11 cellular contexts compared by ENCODE assay signal in the genomic region with DNA sequence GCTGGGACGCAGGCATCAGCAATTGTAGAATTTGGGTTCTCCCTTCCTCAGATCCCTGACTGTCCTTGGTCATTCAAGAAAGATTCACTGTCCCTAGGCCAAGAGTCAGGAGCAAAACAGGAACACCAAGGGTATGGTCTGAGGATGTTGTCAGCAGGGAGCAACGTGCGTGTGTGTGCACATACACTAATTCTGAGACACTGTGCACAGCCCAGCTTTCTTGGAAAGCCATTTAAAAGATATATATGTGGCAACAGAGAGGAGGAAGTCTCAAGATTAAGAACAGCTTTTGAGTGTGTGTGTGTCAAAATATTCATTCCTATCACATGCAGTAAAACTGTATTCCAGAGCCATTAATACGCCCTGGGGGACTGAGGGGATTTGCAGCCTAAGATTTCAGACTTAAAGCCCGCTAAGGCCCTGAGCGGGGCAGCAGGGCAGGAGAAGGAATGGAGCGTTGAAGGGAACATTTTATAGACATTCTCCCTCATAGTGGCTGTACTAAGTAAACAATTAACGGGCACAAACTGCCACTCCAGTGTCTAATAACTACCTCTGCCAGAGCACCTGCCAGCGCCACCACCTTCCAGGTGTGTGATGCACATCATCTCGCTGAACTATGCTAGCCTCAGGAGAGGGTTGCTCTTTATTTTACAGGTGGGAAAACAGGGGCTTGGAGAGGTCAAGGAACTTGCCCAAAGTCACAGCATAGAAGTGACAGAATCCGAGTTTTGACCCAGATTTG. TPM values are rescaled to one million over a fixed set of nuclear protein-coding genes. Genes with fewer than 3 reads are reported as not detected.
DNase-seq lines count a peak whose midpoint lies in the region; ATAC-seq and TF ChIP-seq lines count a peak whose summit lies in the region.
"Had no signal": no experiment of that assay in that cellular context is flagged by ENCODE, and none has a peak within 500 bp of the region (broad histone marks: within the 10 kb centered on the region; RNA-seq: fewer than 3 reads in every experiment).

No MANE protein-coding gene starts in this region.

- peak overlapping the region; percentile 97 for H3K4me2 ChIP-seq in BLaER1
- H3K4me2 ChIP-seq in GM23248 (ENCODE audit: unreplicated experiment) = peak overlapping the region; percentile 85
- H3K4me2 ChIP-seq in PC-9 = peak overlapping the region; percentile 95; the same call in 1 of the 2 replicates

- TF ChIP-seq CTCF in PC-9 (conservative IDR thresholded peaks at IDR 0.05) (no peak), right lobe of liver (IDR thresholded peaks at IDR 0.05) (no peak), body of pancreas (IDR thresholded peaks at IDR 0.05) (no peak)

- peaks cover 45% of the 10 kb centered on the region for H3K79me2 ChIP-seq in GM23248 (ENCODE audit: insufficient read depth)
- peaks cover 45% of the 10 kb centered on the region for H3K79me2 ChIP-seq in PC-9 (ENCODE audit: low read depth)

- H3K9me2 ChIP-seq in GM23248 (ENCODE audit: insufficient read depth) = no peaks in the 10 kb centered on the region
- H3K9me2 ChIP-seq in PC-9 (ENCODE audit: insufficient read depth) = no peaks in the 10 kb centered on the region

- H3K9me3 ChIP-seq in BLaER1 = 0 out of 2 replicates have a peak, but pooled peaks cover 3% of the 10 kb centered on the region
- H3K9me3 ChIP-seq in GM23248 (ENCODE audit: low read depth) = no peaks in the 10 kb centered on the region
- no peaks in the 10 kb centered on the region for H3K9me3 ChIP-seq in PC-9 (ENCODE audit: insufficient read depth, low read depth)
- H3K9me3 ChIP-seq in right lobe of liver = no peaks in the 10 kb centered on the region
- H3K9me3 ChIP-seq in body of pancreas = no peaks in the 10 kb centered on the region

- peaks cover 74% of the 10 kb centered on the region for H3K4me1 ChIP-seq in BLaER1
- H3K4me1 ChIP-seq in GM23248 (ENCODE audit: insufficient read depth) = peaks cover 65% of the 10 kb centered on the region
- peaks cover 31% of the 10 kb centered on the region for H3K4me1 ChIP-seq in PC-9 (replicated peaks; ENCODE audit: insufficient read depth)
- H3K4me1 ChIP-seq in right lobe of liver = peaks cover 0 to 6% (median 0%) of the 10 kb centered on the region in 4 donors
- H3K4me1 ChIP-seq in body of pancreas = peaks cover 37% of the 10 kb centered on the region

- intact Hi-C loops in PC-9 (cut with micrococcal nuclease; ENCODE audit: unreplicated experiment) (loop anchor here (5.0 to 10.0 kb wide), 2 partner anchors 86 to 852 kb away; no protein-coding TSS in a partner anchor), right lobe of liver (cut with DNase I) (no loop called here), body of pancreas (cut with DNase I) (no loop called here)

- H3K27ac ChIP-seq in BLaER1 (no peak overlapping the region), GM23248 (peak overlapping the region; percentile 92; the same call in 1 of the 2 replicates), PC-9 (no peak overlapping the region), right lobe of liver (peak overlapping the region; percentile 1 to 92 (median 78)), body of pancreas (no peak overlapping the region)

- in situ Hi-C loops in GM23248 (cut with MboI) = no loop called here

- DNase-seq in GM23248 (peak; percentile 16), PC-9 (peak in 1 of 2 experiments; percentile 33), right lobe of liver (no peak), DMS 273 treated with DMSO at 0.1 percent for 48 hours (lab: John Stamatoyannopoulos, UW) (no peak), body of pancreas (no peak), H7 (no peak)
- DNase-seq: dorsolateral prefrontal cortex, HCEC 1CT, Karpas-422 had no signal

- peaks cover 58% of the 10 kb centered on the region for H3F3A ChIP-seq in GM23248 (ENCODE audit: insufficient read depth)
- H3F3A ChIP-seq in PC-9 (ENCODE audit: insufficient read depth, low read depth) = peaks cover 24% of the 10 kb centered on the region; the same call in 1 of the 2 replicates

- BruUV-seq in PC-9 (replicated peaks; lab: Mats Ljungman, UMichigan) = no TSS peak

- H3K27me3 ChIP-seq in BLaER1 (no peaks in the 10 kb centered on the region), GM23248 (replicated peaks; ENCODE audit: insufficient read depth) (no peaks in the 10 kb centered on the region), PC-9 (ENCODE audit: insufficient read depth, low read depth) (no peaks in the 10 kb centered on the region), right lobe of liver (no peaks in the 10 kb centered on the region), body of pancreas (no peaks in the 10 kb centered on the region), H7 (ENCODE audit: control insufficient read depth, insufficient read depth, low read length) (no peaks in the 10 kb centered on the region)
- H3K27me3 ChIP-seq: dorsolateral prefrontal cortex had no signal

- 74 to 76% methylated on average over 11 of the region's 11 CpGs for WGBS in GM23248 (ENCODE audit: low coverage in 1 of 2, low lambda C conversion rate in 2 of 2, missing lambda C conversion rate in 2 of 2), 2 experiments
- WGBS in right lobe of liver (ENCODE audit: insufficient coverage, low coverage, low lambda C conversion rate, missing lambda C conversion rate) = 69% methylated on average over 7 of the region's 11 CpGs
- 65 to 67% methylated on average over 11 of the region's 11 CpGs for WGBS in body of pancreas, 2 donors

- CTCF ChIA-PET in PC-9 (lab: Charles Lee) = interaction anchor here (0.6 kb wide), 1 partner anchor 286 kb away, joined by 7 read pairs; no protein-coding TSS in a partner anchor

- H3K4me3 ChIP-seq in BLaER1 (no peak overlapping the region), GM23248 (0 out of 2 replicates have a peak overlapping the region, but pooled peaks have one; percentile 88), PC-9 (no peak overlapping the region), right lobe of liver (no peak overlapping the region), body of pancreas (no peak overlapping the region), H7 (ENCODE audit: insufficient read depth, low read depth, low read length) (no peak overlapping the region)

- TF ChIP-seq POLR2A in right lobe of liver (IDR thresholded peaks at IDR 0.05) = no peak
- no peak for TF ChIP-seq POLR2A in body of pancreas (IDR thresholded peaks at IDR 0.05)

- H3K36me3 ChIP-seq in BLaER1 = no peaks in the 10 kb centered on the region; the same call in 1 of the 2 replicates
- H3K36me3 ChIP-seq in GM23248 (ENCODE audit: low read depth) = no peaks in the 10 kb centered on the region
- H3K36me3 ChIP-seq in PC-9 (ENCODE audit: low read depth) = no peaks in the 10 kb centered on the region
- H3K36me3 ChIP-seq in right lobe of liver = no peaks in the 10 kb centered on the region
- no peaks in the 10 kb centered on the region for H3K36me3 ChIP-seq in body of pancreas (replicated peaks in 1 of 2; ENCODE audit: insufficient read depth in 1 of 2, low read depth in 2 of 2)
- H3K36me3 ChIP-seq in H7 (replicated peaks; ENCODE audit: control insufficient read depth, insufficient read depth, low read length) = no peaks in the 10 kb centered on the region

- POLR2A ChIA-PET in PC-9 (lab: Charles Lee; ENCODE audit: unreplicated experiment) = no interaction called here

- ATAC-seq in right lobe of liver (peak in 2 of 4 donors; percentile 7 to 10), HG03196 (IDR thresholded peaks at IDR 0.05; ENCODE audit: unreplicated experiment) (no peak), body of pancreas (no peak)

- H4K20me1 ChIP-seq in BLaER1 = peaks cover 34% of the 10 kb centered on the region
- no peaks in the 10 kb centered on the region for H4K20me1 ChIP-seq in GM23248 (ENCODE audit: insufficient read depth)
- H4K20me1 ChIP-seq in PC-9 (ENCODE audit: insufficient read depth) = no peaks in the 10 kb centered on the region

- H2AFZ ChIP-seq in GM23248 = no peak overlapping the region
- H2AFZ ChIP-seq in PC-9 = no peak overlapping the region

- H3K9ac ChIP-seq in BLaER1 (no peak overlapping the region), GM23248 (peak overlapping the region; percentile 61; the same call in 1 of the 2 replicates)

RNA-seq across cellular contexts. Expression of a gene that starts 2.0 kb away (rescaled TPM):
- 8.6 and 11.1 TPM in 2 replicates for total RNA-seq in GM23248 (2014; rRNA removed; shearing (Covaris generic))
- 4.4 and 5.9 TPM in 2 replicates for polyA plus RNA-seq in GM23248 (2016; fragmentation: Nextera tagmentation; extraction: Ambion mirVana)
- total RNA-seq in PC-9 (2021) = 16.5 and 20.5 TPM in 2 replicates
- 1 to 10 TPM; 1.7 to 5.3 (median 2.7) TPM for total RNA-seq in right lobe of liver
- 1 to 10 TPM; 3.6 to 4.6 TPM for total RNA-seq in body of pancreas
- 11.9 and 13.5 TPM in 2 replicates for total RNA-seq in H7 (2014; rRNA removed; shearing (Covaris generic))

RNA-seq across cellular contexts. Expression of a gene that starts 28.1 kb away (rescaled TPM):
- 31.3 and 40.0 TPM in 2 replicates for total RNA-seq in GM23248 (2014; rRNA removed; shearing (Covaris generic))
- 47.9 and 48.8 TPM in 2 replicates for polyA plus RNA-seq in GM23248 (2016; fragmentation: Nextera tagmentation; extraction: Ambion mirVana)
- 151 and 162 TPM in 2 replicates for total RNA-seq in PC-9 (2021)
- total RNA-seq in right lobe of liver = 10 to 100 TPM; 13.2 to 23.8 (median 16.8) TPM
- 10 to 100 TPM; 13.5 to 42.2 TPM for total RNA-seq in body of pancreas
- 69.3 and 99.4 TPM in 2 replicates for total RNA-seq in H7 (2014; rRNA removed; shearing (Covaris generic))

Comparison
In these comparisons a context has a peak if more than half of its experiments do, and no peak if none do; other contexts are left out.
1. H3K27ac ChIP-seq: peak in GM23248 (single experiment) and right lobe of liver (3 of 3); none in BLaER1 (single experiment), PC-9 (single experiment) and body of pancreas (0 of 4).
2. Peak in every context shown above with its lines, with median percentiles within 50 percentile points of each other: H3K4me2 ChIP-seq.